Comparison of ENCODE assay signal across 1 cellular context in the genomic region with DNA sequence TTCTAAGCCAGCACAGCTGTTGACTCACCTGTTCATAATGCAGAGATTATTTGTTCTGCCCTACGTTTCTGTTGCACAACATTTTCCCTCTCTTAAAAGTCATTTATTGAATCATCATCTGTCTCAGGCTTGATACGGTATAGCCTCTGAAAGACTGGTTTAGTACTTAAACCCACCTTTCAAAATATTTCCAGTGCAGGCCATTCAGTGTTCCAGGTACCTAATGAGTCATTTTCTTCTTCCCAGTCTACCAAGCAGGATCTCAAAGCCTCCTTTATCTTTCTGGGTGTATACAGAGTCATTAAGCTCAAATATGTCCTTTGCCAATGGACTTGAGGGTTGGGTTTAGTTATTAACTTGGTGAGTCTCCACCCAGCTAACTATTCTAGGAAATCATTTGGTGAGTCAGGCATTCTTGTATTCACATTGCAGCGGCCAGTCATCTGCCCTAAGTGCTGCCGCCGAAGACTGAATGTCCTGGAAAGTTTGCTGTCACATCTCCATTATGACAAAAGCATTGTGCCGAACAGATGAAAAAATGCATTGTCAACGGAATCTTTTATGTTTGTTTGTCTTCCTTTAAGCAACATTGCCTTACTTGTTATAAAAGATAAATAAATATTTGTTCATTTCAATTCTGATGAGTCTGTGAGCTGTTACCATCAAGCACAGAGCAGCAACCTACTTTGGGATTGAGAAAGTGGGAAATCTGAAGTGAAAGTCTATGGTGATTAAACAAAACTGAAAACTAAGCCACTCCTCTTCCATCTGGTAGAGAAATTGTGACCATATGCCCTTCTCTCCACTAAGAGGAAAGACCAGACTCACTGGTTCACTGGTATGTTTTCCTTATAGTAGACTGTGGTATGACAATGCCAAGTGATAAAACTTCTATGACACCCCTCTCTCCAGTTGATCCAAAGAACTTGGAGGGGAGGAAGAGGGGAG.
TF ChIP-seq lines count a peak whose summit lies in the region.

No MANE protein-coding gene starts in this region.

TF ChIP-seq in HEK293, 187 proteins besides CTCF, POLR2A, EP300 and RAD21 (continued from another document):
- TF ChIP-seq, protein P1, sequence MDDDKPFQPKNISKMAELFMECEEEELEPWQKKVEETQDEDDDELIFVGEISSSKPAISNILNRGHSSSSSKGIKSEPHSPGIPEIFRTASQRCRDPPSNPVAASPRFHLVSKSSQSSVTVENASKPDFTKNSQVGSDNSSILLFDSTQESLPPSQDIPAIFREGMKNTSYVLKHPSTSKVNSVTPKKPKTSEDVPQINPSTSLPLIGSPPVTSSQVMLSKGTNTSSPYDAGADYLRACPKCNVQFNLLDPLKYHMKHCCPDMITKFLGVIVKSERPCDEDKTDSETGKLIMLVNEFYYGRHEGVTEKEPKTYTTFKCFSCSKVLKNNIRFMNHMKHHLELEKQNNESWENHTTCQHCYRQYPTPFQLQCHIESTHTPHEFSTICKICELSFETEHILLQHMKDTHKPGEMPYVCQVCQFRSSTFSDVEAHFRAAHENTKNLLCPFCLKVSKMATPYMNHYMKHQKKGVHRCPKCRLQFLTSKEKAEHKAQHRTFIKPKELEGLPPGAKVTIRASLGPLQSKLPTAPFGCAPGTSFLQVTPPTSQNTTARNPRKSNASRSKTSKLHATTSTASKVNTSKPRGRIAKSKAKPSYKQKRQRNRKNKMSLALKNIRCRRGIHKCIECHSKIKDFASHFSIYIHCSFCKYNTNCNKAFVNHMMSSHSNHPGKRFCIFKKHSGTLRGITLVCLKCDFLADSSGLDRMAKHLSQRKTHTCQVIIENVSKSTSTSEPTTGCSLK (tag by site-specific recombination; IDR thresholded peaks at IDR 0.05), result no peak
- peak; percentile 82; the same call in 1 of the 2 replicates for TF ChIP-seq TRIM28 (IDR thresholded peaks at IDR 0.05; ENCODE audit: borderline replicate concordance, low read length)
- peak; percentile 45 for TF ChIP-seq KLF1 (tag by site-specific recombination; IDR thresholded peaks at IDR 0.05)
- TF ChIP-seq, protein P2, sequence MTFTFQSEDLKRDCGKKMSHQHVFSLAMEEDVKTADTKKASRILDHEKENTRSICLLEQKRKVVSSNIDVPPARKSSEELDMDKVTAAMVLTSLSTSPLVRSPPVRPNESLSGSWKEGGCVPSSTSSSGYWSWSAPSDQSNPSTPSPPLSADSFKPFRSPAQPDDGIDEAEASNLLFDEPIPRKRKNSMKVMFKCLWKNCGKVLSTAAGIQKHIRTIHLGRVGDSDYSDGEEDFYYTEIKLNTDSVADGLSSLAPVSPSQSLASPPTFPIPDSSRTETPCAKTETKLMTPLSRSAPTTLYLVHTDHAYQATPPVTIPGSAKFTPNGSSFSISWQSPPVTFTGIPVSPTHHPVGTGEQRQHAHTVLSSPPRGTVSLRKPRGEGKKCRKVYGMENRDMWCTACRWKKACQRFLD (tag by site-specific recombination; IDR thresholded peaks at IDR 0.05), result no peak
- no peak for TF ChIP-seq PATZ1 (tag by site-specific recombination; IDR thresholded peaks at IDR 0.05)
- TF ChIP-seq SETDB1 (IDR thresholded peaks at IDR 0.05; ENCODE audit: insufficient read length, low read length), result peak; percentile 24
- TF ChIP-seq ZNF660 (tag by site-specific recombination; IDR thresholded peaks at IDR 0.05), result peak; percentile 65; the same call in 1 of the 2 replicates
